In genomic region chr20:20521736-20522135, GRCh38 we compare ENCODE assay signal across 22 cellular contexts.
DNase-seq lines count a peak whose midpoint lies in the region; ATAC-seq, FAIRE-seq and TF ChIP-seq lines count a peak whose summit lies in the region.
"Had no signal": no experiment of that assay in that cellular context is flagged by ENCODE, and none has a peak within 500 bp of the region (broad histone marks: within the 10 kb centered on the region; RNA-seq: fewer than 3 reads in every experiment).

No MANE protein-coding gene starts in this region.

- H3K9me2 ChIP-seq in GM23248 (ENCODE audit: insufficient read depth) = no peaks in the 10 kb centered on the region

- TF ChIP-seq POLR2A in HepG2 (IDR thresholded peaks at IDR 0.05; ENCODE audit: insufficient read depth in 1 of 2, low read depth in 2 of 2, low read length in 2 of 2) = no peak
- no peak for TF ChIP-seq POLR2A in right lobe of liver (IDR thresholded peaks at IDR 0.05)

- H3K4me1 ChIP-seq in HepG2 (ENCODE audit: insufficient read depth, low read length) = peaks cover 15% of the 10 kb centered on the region
- peaks cover 0 to 12% (median 3%) of the 10 kb centered on the region in 4 donors for H3K4me1 ChIP-seq in right lobe of liver
- H3K4me1 ChIP-seq in endocrine pancreas (ENCODE audit: control insufficient read depth, insufficient read depth, low read length) = peaks cover 28% of the 10 kb centered on the region
- H3K4me1 ChIP-seq in heart right ventricle = peaks cover 0 to 6% (median 0%) of the 10 kb centered on the region in 9 donors
- peaks cover 10% of the 10 kb centered on the region for H3K4me1 ChIP-seq in GM23248 (ENCODE audit: insufficient read depth)

- intact Hi-C loops in HepG2 (cut with micrococcal nuclease; ENCODE audit: unreplicated experiment) (no loop called here), right lobe of liver (cut with DNase I) (no loop called here), heart right ventricle (cut with DNase I) (no loop called here)

- FAIRE-seq in HepG2 (lab: Jason Lieb, UNC) = no peak
- FAIRE-seq: D721Med had no signal

- TF ChIP-seq EP300 in HepG2 (IDR thresholded peaks at IDR 0.05; ENCODE audit: low read depth in 2 of 2, low read length in 2 of 2) = no peak
- no peak for TF ChIP-seq EP300 in HepG2 (CRISPR knock-in tag; IDR thresholded peaks at IDR 0.05; ENCODE audit: borderline replicate concordance)

- H3K27me3 ChIP-seq in HepG2 (ENCODE audit: control insufficient read depth in 1 of 2, insufficient read depth in 2 of 2, low read length in 2 of 2) = no peaks in the 10 kb centered on the region
- no peaks in the 10 kb centered on the region for H3K27me3 ChIP-seq in right lobe of liver
- H3K27me3 ChIP-seq in endocrine pancreas (ENCODE audit: control insufficient read depth, insufficient read depth, low read length) = no peaks in the 10 kb centered on the region
- no peaks in the 10 kb centered on the region for H3K27me3 ChIP-seq in heart right ventricle
- no peaks in the 10 kb centered on the region for H3K27me3 ChIP-seq in GM23248 (replicated peaks; ENCODE audit: insufficient read depth)

- POLR2A ChIA-PET in HepG2 (lab: Yijun Ruan, JAX) = no interaction called here

- CTCF ChIA-PET in HepG2 (lab: Yijun Ruan, JAX; ENCODE audit: low intra/inter-chr PET ratio, low total read pairs) = no interaction called here

- H3K79me2 ChIP-seq in HepG2 (ENCODE audit: insufficient read depth, low read length) (no peaks in the 10 kb centered on the region), GM23248 (ENCODE audit: insufficient read depth) (no peaks in the 10 kb centered on the region)

- H3K9ac ChIP-seq in HepG2 (ENCODE audit: insufficient read depth, low read depth, low read length) = no peak overlapping the region
- no peak overlapping the region for H3K9ac ChIP-seq in endocrine pancreas (ENCODE audit: control insufficient read depth, insufficient read depth, low read length)
- no peak overlapping the region for H3K9ac ChIP-seq in GM23248

- H3F3A ChIP-seq in GM23248 (ENCODE audit: insufficient read depth) = peaks cover 5% of the 10 kb centered on the region; the same call in 1 of the 2 replicates

- no peak overlapping the region for H3K4me2 ChIP-seq in HepG2 (ENCODE audit: low read depth, low read length)
- no peak overlapping the region for H3K4me2 ChIP-seq in GM23248 (ENCODE audit: unreplicated experiment)

- no peaks in the 10 kb centered on the region for H4K20me1 ChIP-seq in HepG2 (ENCODE audit: insufficient read depth, low read length)
- no peaks in the 10 kb centered on the region for H4K20me1 ChIP-seq in GM23248 (ENCODE audit: insufficient read depth)

- peak; percentile 44 for DNase-seq in DMS53 (lab: John Stamatoyannopoulos, UW)
- DNase-seq in DMS53 treated with DMSO at 0.1 percent for 48 hours (lab: John Stamatoyannopoulos, UW; ENCODE audit: unreplicated experiment) = no peak
- DNase-seq in HepG2 (ENCODE audit: low spot score) = no peak
- DNase-seq in right lobe of liver = no peak
- no peak for DNase-seq in GM03348 (ENCODE audit: low spot score)
- DNase-seq in heart right ventricle = no peak
- no peak for DNase-seq in GM23248
- DNase-seq: AML-193, GDM1, KBM-7, NCI-H187, NCI-H2171 treated with DMSO at 0.1 percent for 48 hours, NCI-H774, SIG-M5, T-helper 1 cell, T-helper 9 cell had no signal

- H2AFZ ChIP-seq in HepG2 (ENCODE audit: low read length) (no peak overlapping the region), GM23248 (no peak overlapping the region)

- ATAC-seq in HepG2 (no peak), right lobe of liver (no peak), heart right ventricle (no peak)

- 98% methylated on average over 1 of the region's 1 CpG for WGBS in HepG2 (ENCODE audit: low lambda C conversion rate)
- 100% methylated on average over 1 of the region's 1 CpG for WGBS in right lobe of liver (ENCODE audit: insufficient coverage, low coverage, low lambda C conversion rate, missing lambda C conversion rate)
- WGBS in heart right ventricle, 2 donors = 100% methylated on average over 1 of the region's 1 CpG
- WGBS in GM23248 (ENCODE audit: low coverage in 1 of 2, low lambda C conversion rate in 2 of 2, missing lambda C conversion rate in 2 of 2), 2 experiments = 86 to 96% methylated on average over 1 of the region's 1 CpG

- in situ Hi-C loops in HepG2 (cut with HindIII; ENCODE audit: extremely low pct_ligation_motif_present, low pct_unique_long_range_greater_than_20kb) = no loop called here
- in situ Hi-C loops in GM23248 (cut with MboI) = no loop called here

- H3K4me3 ChIP-seq in HepG2 (replicated peaks in 1 of 3; ENCODE audit: insufficient read depth in 1 of 3, low read depth in 2 of 3, low read length in 3 of 3) = no peak overlapping the region
- H3K4me3 ChIP-seq in right lobe of liver = no peak overlapping the region
- H3K4me3 ChIP-seq in endocrine pancreas (ENCODE audit: control insufficient read depth, insufficient read depth, low read length) = peak overlapping the region; percentile 52
- no peak overlapping the region for H3K4me3 ChIP-seq in heart right ventricle
- H3K4me3 ChIP-seq in GM23248 = no peak overlapping the region
- H3K4me3 ChIP-seq: HAP-1 had no signal

- no peak overlapping the region for H3K27ac ChIP-seq in HepG2 (ENCODE audit: extremely low read length, insufficient read depth, low read length)
- H3K27ac ChIP-seq in right lobe of liver = no peak overlapping the region
- no peak overlapping the region for H3K27ac ChIP-seq in heart right ventricle
- no peak overlapping the region for H3K27ac ChIP-seq in GM23248
- H3K27ac ChIP-seq: 22Rv1, C4-2B, RWPE1 had no signal

- no peak for TF ChIP-seq CTCF in HepG2 (CRISPR knock-in tag; IDR thresholded peaks at IDR 0.05)
- TF ChIP-seq CTCF in right lobe of liver (IDR thresholded peaks at IDR 0.05) = no peak
- no peak for TF ChIP-seq CTCF in heart right ventricle (IDR thresholded peaks at IDR 0.05)

- no peak for TF ChIP-seq RAD21 in HepG2 (CRISPR knock-in tag; IDR thresholded peaks at IDR 0.05)

- H3K9me3 ChIP-seq in HepG2 (ENCODE audit: low read length) (no peaks in the 10 kb centered on the region), right lobe of liver (no peaks in the 10 kb centered on the region), endocrine pancreas (ENCODE audit: control insufficient read depth, low read length) (no peaks in the 10 kb centered on the region), heart right ventricle (no peaks in the 10 kb centered on the region), GM23248 (ENCODE audit: low read depth) (no peaks in the 10 kb centered on the region)
- H3K9me3 ChIP-seq: HAP-1 had no signal

- BruUV-seq in HepG2 (replicated peaks; lab: Mats Ljungman, UMichigan) = no TSS peak

- H3K36me3 ChIP-seq in HepG2 (replicated peaks in 1 of 2; ENCODE audit: control insufficient read depth in 1 of 2, insufficient read depth in 2 of 2, low read length in 2 of 2) (peaks cover 8 to 9% of the 10 kb centered on the region in 2 experiments; a peak in 3 of 5 replicates), right lobe of liver (peaks cover 0 to 31% (median 14%) of the 10 kb centered on the region in 4 donors), endocrine pancreas (ENCODE audit: control insufficient read depth, insufficient read depth, low read length) (no peaks in the 10 kb centered on the region), heart right ventricle (peaks cover 0 to 94% (median 14%) of the 10 kb centered on the region in 9 donors), GM23248 (ENCODE audit: low read depth) (no peaks in the 10 kb centered on the region)
- H3K36me3 ChIP-seq: HAP-1 had no signal

TF ChIP-seq in HepG2, 621 proteins besides CTCF, POLR2A, EP300 and RAD21:
- no peak for TF ChIP-seq CCAR2 (optimal IDR thresholded peaks at IDR 0.05; ENCODE audit: low read depth, low read length)
- TF ChIP-seq MAFK (conservative IDR thresholded peaks at IDR 0.05 in 1 of 2, IDR thresholded peaks at IDR 0.05 in 1 of 2; ENCODE audit: low read length in 2 of 2) = peak; percentile 7 to 29; a peak in 1 of 4 replicates
